Comparison of ENCODE assay signal across 12 cellular contexts in the genomic region with DNA sequence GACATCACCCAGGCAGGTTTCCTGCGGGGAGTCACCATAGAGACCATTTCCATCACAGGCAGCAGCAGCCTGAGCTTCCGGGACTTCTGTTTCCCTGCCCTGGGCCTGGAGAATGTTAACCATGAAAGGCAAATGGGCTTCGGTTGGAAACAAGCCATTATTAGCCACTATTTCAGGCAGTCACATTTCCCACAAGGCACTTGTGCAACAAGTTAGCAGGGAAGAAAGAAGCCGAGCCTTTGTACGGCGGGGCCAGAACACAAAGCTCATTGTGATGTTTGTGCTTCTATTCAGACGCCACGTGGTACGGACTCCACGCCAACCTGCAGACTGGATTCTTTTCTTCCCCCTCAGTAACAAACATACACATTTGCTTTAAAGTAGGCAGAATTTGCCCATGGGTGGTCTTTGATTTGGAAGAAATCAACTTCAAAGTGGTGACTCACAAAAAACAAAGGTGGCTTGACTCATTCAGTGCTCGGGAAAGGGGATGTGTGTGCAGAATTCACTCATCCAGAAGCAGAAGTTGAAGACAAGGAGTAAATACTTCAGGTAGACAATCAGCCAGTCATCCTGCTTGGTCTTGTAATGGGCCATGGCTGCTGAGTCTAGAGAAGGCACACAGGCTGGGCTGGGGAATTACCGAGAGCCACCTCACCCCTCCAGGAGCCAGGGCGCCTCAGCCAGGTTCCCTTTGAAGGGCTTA.
A peak's percentile ranks its signal among the peaks of the same experiment; 100 is the strongest.
DNase-seq lines count a peak whose midpoint lies in the region; ATAC-seq, FAIRE-seq and TF ChIP-seq lines count a peak whose summit lies in the region.
"Had no signal": no experiment of that assay in that cellular context is flagged by ENCODE, and none has a peak within 500 bp of the region (broad histone marks: within the 10 kb centered on the region; RNA-seq: fewer than 3 reads in every experiment).

No MANE protein-coding gene starts in this region.

- no peaks in the 10 kb centered on the region for H3K9me3 ChIP-seq in pancreas
- H3K9me3 ChIP-seq: transverse colon had no signal

- H3K27ac ChIP-seq in pancreas = peak overlapping the region in 1 of 4 donors; percentile 17

- H3K4me1 Mint-ChIP-seq in T-cell = no peaks in the 10 kb centered on the region
- H3K4me1 Mint-ChIP-seq: activated CD8-positive, alpha-beta memory T cell treated with anti-CD3 and anti-CD28 coated beads, Interleukin-2, amount 10 ng/mL, durations not matched to agents 7 days and 5 days had no signal

- POLR2A ChIA-PET in T-cell (lab: Charles Lee) = no interaction called here

- no peaks in the 10 kb centered on the region for H3K27me3 ChIP-seq in pancreas
- H3K27me3 ChIP-seq: transverse colon had no signal

- no peaks in the 10 kb centered on the region for H3K36me3 ChIP-seq in pancreas
- H3K36me3 ChIP-seq: transverse colon had no signal

- 66 to 73% methylated on average over 13 of the region's 13 CpGs for WGBS in pancreas, 2 donors

- TF ChIP-seq CTCF in pancreas (IDR thresholded peaks at IDR 0.05) = no peak

- H3K27ac Mint-ChIP-seq in T-cell = no peak overlapping the region
- H3K27ac Mint-ChIP-seq: activated CD8-positive, alpha-beta memory T cell treated with anti-CD3 and anti-CD28 coated beads, Interleukin-2, amount 10 ng/mL, durations not matched to agents 7 days and 5 days had no signal

- H3K9me3 Mint-ChIP-seq in T-cell = no peaks in the 10 kb centered on the region

- no peak overlapping the region for H3K4me3 ChIP-seq in pancreas
- H3K4me3 ChIP-seq: transverse colon had no signal

- peaks cover 19 to 33% of the 10 kb centered on the region in 2 donors for H3K27me3 Mint-ChIP-seq in T-cell

- FAIRE-seq in pancreas (lab: Jason Lieb, UNC) = no peak

- intact Hi-C loops in cardiac septum (cut with DNase I) = no loop called here
- intact Hi-C loops in pancreas (cut with DNase I) = no loop called here

- no peak overlapping the region for H3K4me3 Mint-ChIP-seq in T-cell
- H3K4me3 Mint-ChIP-seq: activated CD8-positive, alpha-beta memory T cell treated with anti-CD3 and anti-CD28 coated beads, Interleukin-2, amount 10 ng/mL, durations not matched to agents 7 days and 5 days had no signal

- no peaks in the 10 kb centered on the region for H3K4me1 ChIP-seq in pancreas
- H3K4me1 ChIP-seq: transverse colon had no signal

- CTCF ChIA-PET in T-cell (lab: Charles Lee) = no interaction called here

- no peaks in the 10 kb centered on the region for H3K36me3 Mint-ChIP-seq in T-cell
- H3K36me3 Mint-ChIP-seq: activated CD8-positive, alpha-beta memory T cell treated with anti-CD3 and anti-CD28 coated beads, Interleukin-2, amount 10 ng/mL, durations not matched to agents 7 days and 5 days had no signal

- ATAC-seq in pancreas (peak in 3 of 4 donors; percentile 49 to 60 (median 56)), HG03196 (IDR thresholded peaks at IDR 0.05; ENCODE audit: unreplicated experiment) (no peak), T-cell (replicated peaks in 1 of 4) (no peak)
- ATAC-seq: activated CD8-positive, alpha-beta memory T cell treated with anti-CD3 and anti-CD28 coated beads, Interleukin-2, amount 10 ng/mL, durations not matched to agents 7 days and 5 days had no signal

- DNase-seq in Daoy (ENCODE audit: low read depth) (peak; percentile 40), amygdala (lab: John Stamatoyannopoulos, UW) (peak in 50 of 56 donors; percentile 16 to 88 (median 66)), cardiac septum (ENCODE audit: low spot score) (peak; percentile 81), pancreas (no peak), NCI-H524 (lab: John Stamatoyannopoulos, UW) (no peak), T-cell (no peak), NCI-H2171 treated with DMSO at 0.1 percent for 48 hours (lab: John Stamatoyannopoulos, UW) (no peak)
- DNase-seq: activated CD8-positive, alpha-beta memory T cell treated with anti-CD3 and anti-CD28 coated beads, Interleukin-2, amount 10 ng/mL, durations not matched to agents 7 days and 5 days; IMR-90; NCI-H2029; transverse colon had no signal

Comparison
In these comparisons a context has a peak if more than half of its experiments do, and no peak if none do; other contexts are left out.
1. DNase-seq: peak in Daoy (single experiment), amygdala (50 of 56) and cardiac septum (single experiment); none in pancreas (0 of 6), NCI-H524 (0 of 2), T-cell (0 of 34) and NCI-H2171 treated with DMSO at 0.1 percent for 48 hours (single experiment).
2. ATAC-seq: peak in pancreas (3 of 4); none in HG03196 (single experiment) and T-cell (0 of 4).